8 cellular contexts compared by ENCODE assay signal in the genomic region with DNA sequence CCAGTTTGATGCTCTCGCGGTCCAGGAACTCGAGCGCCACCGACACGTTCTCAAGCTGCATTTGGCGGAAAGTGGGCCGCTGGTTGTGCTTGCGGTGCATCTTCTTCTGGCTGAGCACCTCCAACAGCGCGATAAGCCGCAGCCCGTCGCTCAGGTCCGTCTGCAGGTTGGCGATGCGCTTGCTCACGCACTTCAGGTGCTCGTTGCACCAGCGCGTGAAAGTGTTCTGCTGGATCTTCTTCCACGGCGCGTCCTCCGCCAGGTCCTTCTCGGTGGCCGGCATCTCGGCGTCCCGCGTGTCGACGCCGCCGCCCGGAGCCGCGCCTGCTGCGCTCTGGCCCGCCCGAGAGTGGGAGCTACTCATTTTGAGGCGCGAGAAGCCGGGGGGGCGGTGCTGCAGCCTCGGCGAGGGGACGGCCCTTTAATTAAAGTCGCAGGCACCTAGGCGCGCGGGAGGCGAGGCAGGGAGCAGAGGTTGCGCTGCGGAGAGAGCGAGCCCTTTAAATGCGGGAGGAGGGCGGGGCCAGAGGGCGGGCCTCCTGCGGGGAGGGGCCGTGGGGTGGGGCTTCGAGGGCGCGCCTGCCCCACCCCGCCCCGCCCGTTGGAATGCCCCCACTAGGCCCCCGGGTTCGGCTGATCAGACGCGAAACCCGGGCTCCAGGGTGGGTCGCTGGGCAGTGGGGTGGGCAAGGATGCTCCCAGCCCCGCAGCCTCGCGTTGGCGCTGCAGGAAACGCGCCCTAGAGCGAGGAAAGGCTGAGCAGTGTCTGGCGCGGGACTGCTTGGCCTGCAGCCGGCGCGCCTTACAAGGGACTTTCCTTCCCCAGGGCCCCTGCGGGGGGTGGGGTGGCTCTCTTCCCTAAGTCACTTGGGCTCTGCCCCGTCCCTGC. TPM values are rescaled to one million over a fixed set of nuclear protein-coding genes. Genes with fewer than 3 reads are reported as not detected.
DNase-seq lines count a peak whose midpoint lies in the region; ATAC-seq and TF ChIP-seq lines count a peak whose summit lies in the region.

No MANE protein-coding gene starts in this region.

- TF ChIP-seq CTCF in heart left ventricle (IDR thresholded peaks at IDR 0.05) (no peak), type B pancreatic cell (conservative IDR thresholded peaks at IDR 0.05) (no peak)

- H3K4me1 ChIP-seq in heart left ventricle: peaks cover 0 to 59% (median 30%) of the 10 kb centered on the region in 12 donors

- no peaks in the 10 kb centered on the region for H3K36me3 Mint-ChIP-seq in type B pancreatic cell

- TF ChIP-seq POLR2A in heart left ventricle (IDR thresholded peaks at IDR 0.05): peak; percentile 93 to 99

- no peaks in the 10 kb centered on the region for H3K27me3 ChIP-seq in heart left ventricle

- peaks cover 0 to 22% (median 18%) of the 10 kb centered on the region in 9 donors for H3K36me3 ChIP-seq in heart left ventricle

- peak overlapping the region; percentile 78 to 100 (median 96) for H3K27ac ChIP-seq in heart left ventricle

- 0 to 41% (median 18%) methylated on average over 29 to 87 of the region's 87 CpGs for WGBS in heart left ventricle, 4 donors

- H3K4me3 Mint-ChIP-seq in type B pancreatic cell: peak overlapping the region; percentile 84

- no peaks in the 10 kb centered on the region for H3K9me3 Mint-ChIP-seq in type B pancreatic cell

- ATAC-seq in HG02588 (IDR thresholded peaks at IDR 0.05; ENCODE audit: unreplicated experiment) (peak; percentile 63), heart left ventricle (peak; percentile 47 to 73 (median 66))

- intact Hi-C loops in heart left ventricle (cut with DNase I): loop anchor here in 2 of 10 donors (5.0 to 10.0 kb wide), 2 partner anchors 64 to 161 kb away; a partner anchor contains a TSS
- intact Hi-C loops in posterior cingulate gyrus (cut with DNase I): no loop called here

- no peaks in the 10 kb centered on the region for H3K4me1 Mint-ChIP-seq in type B pancreatic cell (ENCODE audit: unreplicated experiment)

- peak; percentile 84 for DNase-seq in GM03348 (ENCODE audit: low spot score)
- DNase-seq in NCI-H1092 treated with DMSO at 0.1 percent for 48 hours (lab: John Stamatoyannopoulos, UW): peak; percentile 86
- peak; percentile 83 for DNase-seq in SKM-1 treated with dmso at 0.1 percent for 144 hours (lab: John Stamatoyannopoulos, UW; ENCODE audit: unreplicated experiment)
- DNase-seq in activated naive CD8-positive, alpha-beta T cell treated with anti-CD3 and anti-CD28 coated beads, Interleukin-2, amount 50 U/mL, for 16 hours (ENCODE audit: low read depth, low spot score): peak; percentile 76
- DNase-seq in heart left ventricle: peak; percentile 94 to 97 (median 96)
- DNase-seq in posterior cingulate gyrus: peak; percentile 81 to 99 (median 91)
- DNase-seq in type B pancreatic cell (ENCODE audit: extremely low spot score, unreplicated experiment): peak; percentile 90

- H3K27ac Mint-ChIP-seq in type B pancreatic cell: peak overlapping the region; percentile 70

- H3K4me3 ChIP-seq in heart left ventricle: peak overlapping the region; percentile 73 to 99 (median 82)

- H3K27me3 Mint-ChIP-seq in type B pancreatic cell: no peaks in the 10 kb centered on the region

- H3K9me3 ChIP-seq in heart left ventricle: no peaks in the 10 kb centered on the region

RNA-seq across cellular contexts. Expression of a gene that starts 3.3 kb away (rescaled TPM):
- total RNA-seq in heart left ventricle (100 to 1,000 TPM; 155 to 465 (median 234) TPM), type B pancreatic cell (ENCODE audit: low replicate concordance) (806 and 851 TPM in 2 replicates)
- 100 to 1,000 TPM; 226 to 274 TPM for polyA plus RNA-seq in heart left ventricle

RNA-seq across cellular contexts. Expression of a gene that starts 8.0 kb away (rescaled TPM):
- total RNA-seq in heart left ventricle (10 to 100 TPM; 37.6 to 76.8 (median 52.8) TPM), type B pancreatic cell (ENCODE audit: low replicate concordance) (56.7 and 62.7 TPM in 2 replicates)
- 100 to 1,000 TPM in 1 of 2 donors, 10 to 100 TPM in 1; 71.9 to 152 TPM for polyA plus RNA-seq in heart left ventricle

RNA-seq across cellular contexts. Expression of a gene that starts 27.1 kb away (rescaled TPM):
- total RNA-seq in heart left ventricle (1,000 to 10,000 TPM; 1,381 to 3,072 (median 2,052) TPM), type B pancreatic cell (ENCODE audit: low replicate concordance) (2,880 and 3,042 TPM in 2 replicates)
- polyA plus RNA-seq in heart left ventricle: 1,000 to 10,000 TPM; 2,362 to 5,995 TPM

RNA-seq across cellular contexts. Expression of a gene that starts 37.9 kb away (rescaled TPM):
- total RNA-seq in heart left ventricle: 100 to 1,000 TPM in 2 of 9 donors, 10 to 100 TPM in 7; 26.7 to 117 (median 43.8) TPM
- 10 to 100 TPM; 27.7 to 57.1 TPM for polyA plus RNA-seq in heart left ventricle
- total RNA-seq in type B pancreatic cell (ENCODE audit: low replicate concordance): 13.3 and 14.4 TPM in 2 replicates

RNA-seq across cellular contexts. Expression of a gene that starts 40.2 kb away (rescaled TPM):
- total RNA-seq in heart left ventricle: 10 to 100 TPM; 29.1 to 38.6 (median 34.5) TPM
- polyA plus RNA-seq in heart left ventricle: 10 to 100 TPM; 27.2 to 51.1 TPM
- 30.5 and 46.1 TPM in 2 replicates for total RNA-seq in type B pancreatic cell (ENCODE audit: low replicate concordance)

Comparison
In these comparisons a context has a peak if more than half of its experiments do, and no peak if none do; other contexts are left out.
1. Peak in every context shown above with its lines: DNase-seq, ATAC-seq, H3K4me3 ChIP-seq and H3K27ac ChIP-seq.